ENCODE assay signal across 8 cellular contexts in genomic region chr16:31453255-31454204, GRCh38. TPM values are rescaled to one million over a fixed set of nuclear protein-coding genes. Genes with fewer than 3 reads are reported as not detected.
A peak's percentile ranks its signal among the peaks of the same experiment; 100 is the strongest.
DNase-seq lines count a peak whose midpoint lies in the region; ATAC-seq and TF ChIP-seq lines count a peak whose summit lies in the region.

No MANE protein-coding gene starts in this region.

- no peak for TF ChIP-seq CTCF in mammary epithelial cell (conservative IDR thresholded peaks at IDR 0.05 in 1 of 2, IDR thresholded peaks at IDR 0.05 in 1 of 2; ENCODE audit: extremely low read depth in 1 of 2, insufficient read depth in 1 of 2, low read depth in 1 of 2, low read length in 2 of 2)
- no peak for TF ChIP-seq CTCF in lower leg skin (IDR thresholded peaks at IDR 0.05)
- no peak for TF ChIP-seq CTCF in upper lobe of right lung (IDR thresholded peaks at IDR 0.05)
- no peak for TF ChIP-seq CTCF in BE2C (IDR thresholded peaks at IDR 0.05; ENCODE audit: low read depth, low read length)

- no peaks in the 10 kb centered on the region for H4K20me1 ChIP-seq in mammary epithelial cell (ENCODE audit: insufficient read depth, low read length)

- peaks cover 48% of the 10 kb centered on the region for H3K4me1 Mint-ChIP-seq in activated T-cell treated with anti-CD3 and anti-CD28 coated beads, Interleukin-2, amount 50 U/mL, for 24 hours (ENCODE audit: low read depth)
- peaks cover 40% of the 10 kb centered on the region for H3K4me1 Mint-ChIP-seq in activated T-cell treated with anti-CD3 and anti-CD28 coated beads, Interleukin-2, amount 50 U/mL, for 4 hours (ENCODE audit: low read depth)

- TF ChIP-seq POLR2A in lower leg skin (IDR thresholded peaks at IDR 0.05), result no peak

- H3K4me3 ChIP-seq in mammary epithelial cell (replicated peaks in 1 of 3; ENCODE audit: insufficient read depth in 1 of 3, low read depth in 2 of 3, low read length in 3 of 3) (no peak overlapping the region), lower leg skin (ENCODE audit: low read depth, poor library complexity, severe bottlenecking) (no peak overlapping the region), upper lobe of right lung (no peak overlapping the region), BE2C (ENCODE audit: low read depth, low read length) (no peak overlapping the region)

- H3K36me3 Mint-ChIP-seq in activated T-cell treated with anti-CD3 and anti-CD28 coated beads, Interleukin-2, amount 50 U/mL, for 24 hours (ENCODE audit: low read depth), result peaks cover 39% of the 10 kb centered on the region
- H3K36me3 Mint-ChIP-seq in activated T-cell treated with anti-CD3 and anti-CD28 coated beads, Interleukin-2, amount 50 U/mL, for 4 hours (ENCODE audit: insufficient read depth), result peaks cover 2% of the 10 kb centered on the region

- H3K27me3 Mint-ChIP-seq in activated T-cell treated with anti-CD3 and anti-CD28 coated beads, Interleukin-2, amount 50 U/mL, for 24 hours, result no peaks in the 10 kb centered on the region
- no peaks in the 10 kb centered on the region for H3K27me3 Mint-ChIP-seq in activated T-cell treated with anti-CD3 and anti-CD28 coated beads, Interleukin-2, amount 50 U/mL, for 4 hours (ENCODE audit: low read depth)

- no peak for ATAC-seq in activated T-cell treated with anti-CD3 and anti-CD28 coated beads, Interleukin-2, amount 50 U/mL, for 4 hours
- ATAC-seq in upper lobe of right lung (peak; percentile 22), HG02870 (IDR thresholded peaks at IDR 0.05; ENCODE audit: unreplicated experiment) (no peak)

- no peaks in the 10 kb centered on the region for H3K9me3 Mint-ChIP-seq in activated T-cell treated with anti-CD3 and anti-CD28 coated beads, Interleukin-2, amount 50 U/mL, for 24 hours
- no peaks in the 10 kb centered on the region for H3K9me3 Mint-ChIP-seq in activated T-cell treated with anti-CD3 and anti-CD28 coated beads, Interleukin-2, amount 50 U/mL, for 4 hours

- H3K79me2 ChIP-seq in mammary epithelial cell (ENCODE audit: insufficient read depth, low read length), result peaks cover 42% of the 10 kb centered on the region

- no peak overlapping the region for H2AFZ ChIP-seq in mammary epithelial cell (ENCODE audit: low read depth, low read length)

- in situ Hi-C loops in mammary epithelial cell (cut with MboI; ENCODE audit: low sequenced_read_pairs in 2 of 2), result loop anchor here (10.0 to 25.0 kb wide), 3 partner anchors 269 to 421 kb away; partner anchors contain the start of genes ZNF267 (in 2 of the 2) and FUS (in 1 of the 2)

- peak overlapping the region; percentile 63 for H3K27ac Mint-ChIP-seq in activated T-cell treated with anti-CD3 and anti-CD28 coated beads, Interleukin-2, amount 50 U/mL, for 24 hours

- CTCF ChIA-PET in mammary epithelial cell (lab: Charles Lee; ENCODE audit: low non-redundant PET), result interaction anchor here (0.5 kb wide), 1 partner anchor 259 kb away, joined by 4 read pairs; a partner anchor contains a TSS

- H3K4me2 ChIP-seq in mammary epithelial cell (ENCODE audit: insufficient read depth, low read depth, low read length), result no peak overlapping the region

- peak; percentile 23 for DNase-seq in activated T-cell treated with anti-CD3 and anti-CD28 coated beads, Interleukin-2, amount 50 U/mL, for 24 hours
- no peak for DNase-seq in activated T-cell treated with anti-CD3 and anti-CD28 coated beads, Interleukin-2, amount 50 U/mL, for 4 hours
- peak; percentile 78 for DNase-seq in mammary epithelial cell
- DNase-seq in lower leg skin (ENCODE audit: low spot score in 2 of 2), result peak; percentile 80 to 88
- peak; percentile 70 for DNase-seq in upper lobe of right lung
- DNase-seq in KG1 (lab: John Stamatoyannopoulos, UW), result no peak
- DNase-seq in BE2C, result no peak

- no peak overlapping the region for H3K4me3 Mint-ChIP-seq in activated T-cell treated with anti-CD3 and anti-CD28 coated beads, Interleukin-2, amount 50 U/mL, for 24 hours
- no peak overlapping the region for H3K4me3 Mint-ChIP-seq in activated T-cell treated with anti-CD3 and anti-CD28 coated beads, Interleukin-2, amount 50 U/mL, for 4 hours

- dilution Hi-C loops in mammary epithelial cell (cut with HindIII; ENCODE audit: low sequenced_read_pairs), result loop anchor here (5.0 to 25.0 kb wide), 5 partner anchors 71 to 489 kb away; partner anchors contain the start of genes AHSP, FUS, ZNF646 and ZNF668

- BruUV-seq in mammary epithelial cell (replicated peaks; lab: Mats Ljungman, UMichigan), result no TSS peak

- WGBS in mammary epithelial cell (ENCODE audit: low coverage, missing lambda C conversion rate), result 50% methylated on average over 15 of the region's 20 CpGs
- WGBS in lower leg skin, 2 donors, result 23 to 29% methylated on average over 20 of the region's 20 CpGs

- H3K27ac ChIP-seq in mammary epithelial cell (ENCODE audit: insufficient read depth, low read depth, low read length) (peak overlapping the region; percentile 75), upper lobe of right lung (peak overlapping the region; percentile 36)

- H3K9ac ChIP-seq in mammary epithelial cell (ENCODE audit: insufficient read depth, low read length), result peak overlapping the region; percentile 17

- H3K27me3 ChIP-seq in mammary epithelial cell (ENCODE audit: insufficient read depth, low read length) (no peaks in the 10 kb centered on the region), upper lobe of right lung (no peaks in the 10 kb centered on the region), BE2C (no peaks in the 10 kb centered on the region)

- H3K4me1 ChIP-seq in mammary epithelial cell (ENCODE audit: insufficient read depth, low read length) (peaks cover 55% of the 10 kb centered on the region), upper lobe of right lung (peaks cover 58% of the 10 kb centered on the region), BE2C (peaks cover 14% of the 10 kb centered on the region)

- H3K9me3 ChIP-seq in mammary epithelial cell (replicated peaks; ENCODE audit: insufficient read depth, low read length), result no peaks in the 10 kb centered on the region
- no peaks in the 10 kb centered on the region for H3K9me3 ChIP-seq in upper lobe of right lung
- H3K9me3 ChIP-seq in BE2C, result no peaks in the 10 kb centered on the region

- H3K36me3 ChIP-seq in mammary epithelial cell (ENCODE audit: insufficient read depth, low read length) (no peaks in the 10 kb centered on the region), upper lobe of right lung (no peaks in the 10 kb centered on the region), BE2C (no peaks in the 10 kb centered on the region)

- intact Hi-C loops in mammary epithelial cell (cut with micrococcal nuclease), result loop anchor here (5.0 kb wide), 1 partner anchor 414 kb away; no protein-coding TSS in a partner anchor
- intact Hi-C loops in lower leg skin (cut with DNase I; ENCODE audit: low total_unique reads), result no loop called here
- intact Hi-C loops in upper lobe of right lung (cut with DNase I), result no loop called here

RNA-seq across cellular contexts. Expression of gene ARMC5, which starts 5.8 kb away (rescaled TPM):
- total RNA-seq in activated T-cell treated with anti-CD3 and anti-CD28 coated beads, Interleukin-2, amount 50 U/mL, for 4 hours, result 10 to 100 TPM; 18.4 to 18.9 (median 18.7) TPM
- total RNA-seq in mammary epithelial cell (10 to 100 TPM in 1 of 2 donors, 1 to 10 TPM in 1; 8.7 to 10.7 TPM), lower leg skin (10 to 100 TPM; 11.2 to 13.8 (median 13.3) TPM), upper lobe of right lung (10.8 TPM)
- 6.4 TPM for polyA plus RNA-seq in mammary epithelial cell
- polyA minus RNA-seq in mammary epithelial cell, result 9.8 TPM
- polyA plus RNA-seq in BE2C (2012; ENCODE audit: insufficient read depth, insufficient read length, low read depth), result 26.6 TPM

RNA-seq across cellular contexts. Expression of gene ZNF843, which starts 10.9 kb away (rescaled TPM):
- total RNA-seq in activated T-cell treated with anti-CD3 and anti-CD28 coated beads, Interleukin-2, amount 50 U/mL, for 4 hours, result under 1 TPM in 2 of 3 donors, not detected in 1; 0.16 to 0.27 TPM
- total RNA-seq in mammary epithelial cell, result under 1 TPM; 0.09 to 0.17 TPM
- 0.06 TPM for polyA plus RNA-seq in mammary epithelial cell
- not detected for polyA minus RNA-seq in mammary epithelial cell
- total RNA-seq in lower leg skin, result 1 to 10 TPM; 1.2 to 1.7 (median 1.6) TPM
- total RNA-seq in upper lobe of right lung, result 0.84 TPM
- 1.0 TPM for polyA plus RNA-seq in BE2C (2012; ENCODE audit: insufficient read depth, insufficient read length, low read depth)

RNA-seq across cellular contexts. Expression of gene TGFB1I1, which starts 18.4 kb away (rescaled TPM):
- under 1 TPM in 2 of 3 donors, not detected in 1; 0.30 to 0.34 TPM for total RNA-seq in activated T-cell treated with anti-CD3 and anti-CD28 coated beads, Interleukin-2, amount 50 U/mL, for 4 hours
- total RNA-seq in mammary epithelial cell, result 10 to 100 TPM; 45.4 to 50.7 TPM
- polyA plus RNA-seq in mammary epithelial cell, result 22.7 TPM
- 62.4 TPM for polyA minus RNA-seq in mammary epithelial cell
- total RNA-seq in lower leg skin, result 10 to 100 TPM; 15.1 to 34.1 (median 22.7) TPM
- total RNA-seq in upper lobe of right lung, result 49.9 TPM
- polyA plus RNA-seq in BE2C (2012; ENCODE audit: insufficient read depth, insufficient read length, low read depth), result 41.8 TPM

RNA-seq across cellular contexts. Expression of gene COX6A2, which starts 25.4 kb away (rescaled TPM):
- total RNA-seq in activated T-cell treated with anti-CD3 and anti-CD28 coated beads, Interleukin-2, amount 50 U/mL, for 4 hours, result not detected
- not detected for total RNA-seq in mammary epithelial cell
- not detected for polyA plus RNA-seq in mammary epithelial cell
- not detected for polyA minus RNA-seq in mammary epithelial cell
- not detected for total RNA-seq in lower leg skin
- not detected for total RNA-seq in upper lobe of right lung
- polyA plus RNA-seq in BE2C (2012; ENCODE audit: insufficient read depth, insufficient read length, low read depth), result not detected

RNA-seq across cellular contexts. Expression of gene SLC5A2, which starts 29.4 kb away (rescaled TPM):
- total RNA-seq in activated T-cell treated with anti-CD3 and anti-CD28 coated beads, Interleukin-2, amount 50 U/mL, for 4 hours, result not detected
- under 1 TPM in 1 of 2 donors, not detected in 1; 0.66 TPM for total RNA-seq in mammary epithelial cell
- 0.17 TPM for polyA plus RNA-seq in mammary epithelial cell
- polyA minus RNA-seq in mammary epithelial cell, result not detected
- under 1 TPM; 0.17 to 0.27 (median 0.21) TPM for total RNA-seq in lower leg skin
- total RNA-seq in upper lobe of right lung, result 3.1 TPM
- polyA plus RNA-seq in BE2C (2012; ENCODE audit: insufficient read depth, insufficient read length, low read depth), result 26.9 TPM

Comparison
In these comparisons a context has a peak if more than half of its experiments do, and no peak if none do; other contexts are left out.
1. DNase-seq: peak in activated T-cell treated with anti-CD3 and anti-CD28 coated beads, Interleukin-2, amount 50 U/mL, for 24 hours (single experiment), mammary epithelial cell (single experiment), lower leg skin (2 of 2) and upper lobe of right lung (single experiment); none in activated T-cell treated with anti-CD3 and anti-CD28 coated beads, Interleukin-2, amount 50 U/mL, for 4 hours (single experiment), KG1 (single experiment) and BE2C (single experiment).
2. RNA of gene TGFB1I1, which starts 18.4 kb away (total RNA-seq): 45.4 to 50.7 TPM in mammary epithelial cell, 49.9 TPM in upper lobe of right lung (single experiment) and 15.1 to 34.1 TPM in lower leg skin; 0.30 to 0.34 TPM in activated T-cell treated with anti-CD3 and anti-CD28 coated beads, Interleukin-2, amount 50 U/mL, for 4 hours; every median in the first group is over 10 times any median in the second.